8 cellular contexts compared by ENCODE assay signal in the genomic region with DNA sequence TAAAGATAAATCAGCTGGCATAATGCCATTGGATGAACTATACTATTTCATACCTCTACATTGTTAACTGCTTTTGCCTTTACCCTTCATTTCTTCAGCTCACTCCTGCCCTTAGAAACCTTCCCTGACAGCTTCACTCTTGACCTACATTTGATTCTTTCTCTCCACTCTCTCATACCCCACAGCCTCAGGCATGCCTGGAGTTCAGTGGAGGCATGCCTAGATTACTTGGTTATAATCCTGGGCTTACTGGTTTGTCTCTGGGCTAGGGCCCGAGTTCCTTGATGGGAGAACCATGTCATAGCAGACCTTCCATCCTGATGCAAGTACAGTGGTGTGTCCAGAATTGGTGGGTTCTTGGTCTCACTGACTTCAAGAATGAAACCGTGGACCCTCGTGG.
"Had no signal": no experiment of that assay in that cellular context is flagged by ENCODE, and none has a peak within 500 bp of the region (broad histone marks: within the 10 kb centered on the region; RNA-seq: fewer than 3 reads in every experiment).

No MANE protein-coding gene starts in this region.

- DNase-seq: GDM1, GF-D8 had no signal

- ATAC-seq: GM12878 had no signal

- H3K4me3 ChIP-seq: GM12878 had no signal

- FAIRE-seq: G401.6, GM12878, GM12891, GM12892, GM18507, GM19239 had no signal
